ENCODE assay signal across 19 cellular contexts in genomic region chrX:29071525-29071924, GRCh38.
"Had no signal": no experiment of that assay in that cellular context is flagged by ENCODE, and none has a peak within 500 bp of the region (broad histone marks: within the 10 kb centered on the region; RNA-seq: fewer than 3 reads in every experiment).

No MANE protein-coding gene starts in this region.

- H3K4me3 Mint-ChIP-seq: activated CD4-positive, alpha-beta memory T cell treated with anti-CD3 and anti-CD28 coated beads for 36 hours; activated CD4-positive, alpha-beta T cell treated with anti-CD3 and anti-CD28 coated beads for 36 hours; activated naive CD4-positive, alpha-beta T cell treated with anti-CD3 and anti-CD28 coated beads, Interleukin-2, amount 50 U/mL, for 24 hours; activated T-cell treated with anti-CD3 and anti-CD28 coated beads, Interleukin-2, amount 50 U/mL, for 4 hours; brain; central memory CD8-positive, alpha-beta T cell; dendritic cell treated with granulocyte-macrophage colony-stimulating factor and Interleukin-4, amounts not matched to agents 40 ng/mL and 50 ng/mL, for 4 days; effector memory CD8-positive, alpha-beta T cell; naive thymus-derived CD8-positive, alpha-beta T cell; stimulated activated effector memory CD8-positive, alpha-beta T cell treated with anti-CD3 and anti-CD28 coated beads, Interleukin-12 subunit alpha, Interleukin-12 subunit beta, amount 100 ng/mL, for 72 hours; T-helper 17 cell had no signal

- H3K4me1 Mint-ChIP-seq: activated CD4-positive, alpha-beta T cell treated with anti-CD3 and anti-CD28 coated beads for 36 hours; activated naive CD4-positive, alpha-beta T cell treated with anti-CD3 and anti-CD28 coated beads, Interleukin-2, amount 50 U/mL, for 24 hours; central memory CD8-positive, alpha-beta T cell; naive thymus-derived CD8-positive, alpha-beta T cell; stimulated activated effector memory CD8-positive, alpha-beta T cell treated with anti-CD3 and anti-CD28 coated beads, Interleukin-12 subunit alpha, Interleukin-12 subunit beta, amount 100 ng/mL, for 72 hours; T-helper 17 cell had no signal

- H3K27ac Mint-ChIP-seq: activated CD4-positive, alpha-beta memory T cell treated with anti-CD3 and anti-CD28 coated beads for 36 hours; activated CD4-positive, alpha-beta T cell treated with anti-CD3 and anti-CD28 coated beads for 36 hours; activated naive CD4-positive, alpha-beta T cell treated with anti-CD3 and anti-CD28 coated beads, Interleukin-2, amount 50 U/mL, for 24 hours; brain; dendritic cell treated with granulocyte-macrophage colony-stimulating factor and Interleukin-4, amounts not matched to agents 40 ng/mL and 50 ng/mL, for 4 days; effector memory CD8-positive, alpha-beta T cell; naive thymus-derived CD8-positive, alpha-beta T cell; stimulated activated effector memory CD8-positive, alpha-beta T cell treated with anti-CD3 and anti-CD28 coated beads, Interleukin-12 subunit alpha, Interleukin-12 subunit beta, amount 100 ng/mL, for 72 hours; T-helper 17 cell had no signal

- H3K4me3 ChIP-seq: tibial nerve, uterus had no signal

- H3K27me3 Mint-ChIP-seq: activated CD4-positive, alpha-beta memory T cell treated with anti-CD3 and anti-CD28 coated beads for 36 hours; activated CD4-positive, alpha-beta T cell treated with anti-CD3 and anti-CD28 coated beads for 36 hours; activated naive CD4-positive, alpha-beta T cell treated with anti-CD3 and anti-CD28 coated beads, Interleukin-2, amount 50 U/mL, for 24 hours; brain; central memory CD8-positive, alpha-beta T cell; dendritic cell treated with granulocyte-macrophage colony-stimulating factor and Interleukin-4, amounts not matched to agents 40 ng/mL and 50 ng/mL, for 4 days; effector memory CD8-positive, alpha-beta T cell; naive thymus-derived CD8-positive, alpha-beta T cell; T-helper 17 cell had no signal

- H3K36me3 Mint-ChIP-seq: activated CD4-positive, alpha-beta memory T cell treated with anti-CD3 and anti-CD28 coated beads for 36 hours; activated naive CD4-positive, alpha-beta T cell treated with anti-CD3 and anti-CD28 coated beads, Interleukin-2, amount 50 U/mL, for 24 hours; naive thymus-derived CD8-positive, alpha-beta T cell; stimulated activated effector memory CD8-positive, alpha-beta T cell treated with anti-CD3 and anti-CD28 coated beads, Interleukin-12 subunit alpha, Interleukin-12 subunit beta, amount 100 ng/mL, for 72 hours had no signal

- ATAC-seq: activated CD4-positive, alpha-beta T cell treated with anti-CD3 and anti-CD28 coated beads for 36 hours; activated T-cell treated with anti-CD3 and anti-CD28 coated beads, Interleukin-2, amount 50 U/mL, for 4 hours; effector memory CD8-positive, alpha-beta T cell; naive thymus-derived CD8-positive, alpha-beta T cell; stimulated activated effector memory CD8-positive, alpha-beta T cell treated with anti-CD3 and anti-CD28 coated beads, Interleukin-12 subunit alpha, Interleukin-12 subunit beta, amount 100 ng/mL, for 72 hours; T-helper 17 cell had no signal

- H3K9me3 Mint-ChIP-seq: activated CD4-positive, alpha-beta memory T cell treated with anti-CD3 and anti-CD28 coated beads for 36 hours; activated naive CD4-positive, alpha-beta T cell treated with anti-CD3 and anti-CD28 coated beads, Interleukin-2, amount 50 U/mL, for 24 hours; dendritic cell treated with granulocyte-macrophage colony-stimulating factor and Interleukin-4, amounts not matched to agents 40 ng/mL and 50 ng/mL, for 4 days had no signal

- H3K27ac ChIP-seq: epithelial cell of prostate, parathyroid adenoma, tibial nerve, uterus, WERI-Rb-1 had no signal

- DNase-seq: activated CD4-positive, alpha-beta memory T cell treated with anti-CD3 and anti-CD28 coated beads for 36 hours; activated CD4-positive, alpha-beta T cell treated with anti-CD3 and anti-CD28 coated beads for 36 hours; activated effector memory CD4-positive, alpha-beta T cell treated with Interleukin-2 at 50 U/mL for 16 hours; activated T-cell treated with anti-CD3 and anti-CD28 coated beads, Interleukin-2, amount 50 U/mL, for 4 hours; effector memory CD8-positive, alpha-beta T cell; hypothalamus; mesenchymal stem cell; naive thymus-derived CD8-positive, alpha-beta T cell; T-helper 17 cell; uterus; WERI-Rb-1 had no signal
